ENCODE assay signal across 20 cellular contexts in the genomic region with DNA sequence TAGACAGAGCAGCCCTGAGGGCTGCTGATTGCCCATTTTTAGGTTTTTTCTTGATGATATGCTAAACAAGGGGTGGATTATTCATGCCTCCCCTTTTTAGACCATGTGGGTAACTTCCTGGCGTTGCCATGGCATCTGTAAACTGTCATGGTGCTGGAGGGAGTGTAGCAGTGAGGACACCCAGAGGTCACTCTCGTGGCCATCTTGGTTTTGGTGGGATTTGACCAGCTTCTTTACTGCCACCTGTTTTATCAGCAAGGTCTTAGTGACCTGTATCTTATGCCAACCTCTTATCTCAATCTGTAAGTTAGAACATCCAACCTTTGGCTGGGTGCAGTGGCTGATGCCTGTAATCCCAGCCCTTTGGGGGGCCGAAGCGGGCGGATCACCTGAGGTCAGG.
"Had no signal": no experiment of that assay in that cellular context is flagged by ENCODE, and none has a peak within 500 bp of the region (broad histone marks: within the 10 kb centered on the region; RNA-seq: fewer than 3 reads in every experiment).

No MANE protein-coding gene starts in this region.

- H2AFZ ChIP-seq: hepatocyte had no signal

- DNase-seq: activated CD4-positive, alpha-beta T cell treated with anti-CD3 and anti-CD28 coated beads for 4 hours; activated CD8-positive, alpha-beta memory T cell treated with anti-CD3 and anti-CD28 coated beads, Interleukin-2, amount 50 U/mL, for 4 hours; activated CD8-positive, alpha-beta T cell treated with anti-CD3 and anti-CD28 coated beads, Interleukin-2, amount 10 ng/mL, durations not matched to agents 7 days and 5 days; activated effector memory CD4-positive, alpha-beta T cell treated with anti-CD3 and anti-CD28 coated beads, Interleukin-2, amount 50 U/mL, for 16 hours; activated T-cell treated with anti-CD3 and anti-CD28 coated beads, Interleukin-2, amount 50 U/mL, for 48 hours; adrenal gland; kidney glomerular epithelial cell; left ventricle myocardium superior; ovary; sigmoid colon; spleen; stimulated activated CD4-positive, alpha-beta T cell treated with anti-CD3 and anti-CD28 coated beads, Interleukin-1b, Interleukin-23, amount 100 ng/mL, for 48 hours; stimulated activated naive CD8-positive, alpha-beta T cell treated with anti-CD3 and anti-CD28 coated beads, Interleukin-15, amount 100 ng/mL, for 72 hours; T-helper 17 cell had no signal

- H3K36me3 ChIP-seq: adrenal gland, ovary, sigmoid colon, spleen, thoracic aorta had no signal

- H3K9me3 Mint-ChIP-seq: activated naive CD4-positive, alpha-beta T cell treated with anti-CD3 and anti-CD28 coated beads, Interleukin-2, amount 50 U/mL, for 24 hours; memory B cell; nephron; stimulated activated naive CD8-positive, alpha-beta T cell treated with anti-CD3 and anti-CD28 coated beads, Interleukin-15, amount 100 ng/mL, for 72 hours had no signal

- H3K4me1 Mint-ChIP-seq: memory B cell; stimulated activated naive CD8-positive, alpha-beta T cell treated with anti-CD3 and anti-CD28 coated beads, Interleukin-15, amount 100 ng/mL, for 72 hours had no signal

- H3K27me3 Mint-ChIP-seq: activated naive CD4-positive, alpha-beta T cell treated with anti-CD3 and anti-CD28 coated beads, Interleukin-2, amount 50 U/mL, for 24 hours; T-helper 17 cell had no signal

- ATAC-seq: activated CD8-positive, alpha-beta T cell treated with anti-CD3 and anti-CD28 coated beads, Interleukin-2, amount 10 ng/mL, durations not matched to agents 7 days and 5 days; esophagus mucosa; left ventricle myocardium superior; stimulated activated naive CD8-positive, alpha-beta T cell treated with anti-CD3 and anti-CD28 coated beads, Interleukin-15, amount 100 ng/mL, for 72 hours; T-helper 17 cell had no signal

- H3K27me3 ChIP-seq: adrenal gland, hepatocyte, ovary, sigmoid colon, spleen had no signal

- H3K4me3 Mint-ChIP-seq: activated CD8-positive, alpha-beta T cell treated with anti-CD3 and anti-CD28 coated beads, Interleukin-2, amount 10 ng/mL, durations not matched to agents 7 days and 5 days; activated naive CD4-positive, alpha-beta T cell treated with anti-CD3 and anti-CD28 coated beads, Interleukin-2, amount 50 U/mL, for 24 hours; memory B cell; nephron; stimulated activated naive CD8-positive, alpha-beta T cell treated with anti-CD3 and anti-CD28 coated beads, Interleukin-15, amount 100 ng/mL, for 72 hours; T-helper 17 cell had no signal

- H3K36me3 Mint-ChIP-seq: activated naive CD4-positive, alpha-beta T cell treated with anti-CD3 and anti-CD28 coated beads, Interleukin-2, amount 50 U/mL, for 24 hours; memory B cell had no signal

- H3K27ac Mint-ChIP-seq: activated CD8-positive, alpha-beta T cell treated with anti-CD3 and anti-CD28 coated beads, Interleukin-2, amount 10 ng/mL, durations not matched to agents 7 days and 5 days; activated naive CD4-positive, alpha-beta T cell treated with anti-CD3 and anti-CD28 coated beads, Interleukin-2, amount 50 U/mL, for 24 hours; memory B cell; stimulated activated naive CD8-positive, alpha-beta T cell treated with anti-CD3 and anti-CD28 coated beads, Interleukin-15, amount 100 ng/mL, for 72 hours; T-helper 17 cell had no signal

- H3K4me3 ChIP-seq: adrenal gland, hepatocyte, ovary, sigmoid colon, spleen, thoracic aorta had no signal

- H3K27ac ChIP-seq: adrenal gland, hepatocyte, ovary, sigmoid colon, spleen, thoracic aorta had no signal

- H3K4me1 ChIP-seq: adrenal gland, spleen had no signal

- H3K9me3 ChIP-seq: adrenal gland, ovary, thoracic aorta had no signal

- H3K4me2 ChIP-seq: hepatocyte had no signal
